Comparison of ENCODE assay signal across 23 cellular contexts in genomic region chr13:91314888-91315287, GRCh38.
"Had no signal": no experiment of that assay in that cellular context is flagged by ENCODE, and none has a peak within 500 bp of the region (broad histone marks: within the 10 kb centered on the region; RNA-seq: fewer than 3 reads in every experiment).

No MANE protein-coding gene starts in this region.

- H3K4me2 ChIP-seq: KMS-11, SK-N-SH had no signal

- H3K9ac ChIP-seq: KMS-11, SK-N-SH had no signal

- H3K9me3 ChIP-seq: SK-N-SH had no signal

- DNase-seq: IMR-90; Kasumi-1; MM.1S; NCI-H1092 treated with DMSO at 0.1 percent for 48 hours; NCI-H1436; NCI-H187; NCI-H2029; NCI-H2171; NCI-H226; NCI-H446; NCI-H510A; NCI-H524 treated with DMSO at 0.1 percent for 48 hours; NCI-H69; NCI-H774; NK-92 treated with Interleukin-12 subunit alpha and Interleukin-12 subunit beta, amount 100 ng/mL, for 24 hours; PC-3; SHP77; SK-N-SH; SW 1271; T-cell had no signal

- FAIRE-seq: HepG2 had no signal

- H3K27ac ChIP-seq: KMS-11, RWPE1 had no signal
